In genomic region chr9:135506327-135507103, GRCh38 we compare ENCODE assay signal across 18 cellular contexts. TPM values are rescaled to one million over a fixed set of nuclear protein-coding genes. Genes with fewer than 3 reads are reported as not detected.
DNase-seq lines count a peak whose midpoint lies in the region; ATAC-seq and TF ChIP-seq lines count a peak whose summit lies in the region.
"Had no signal": no experiment of that assay in that cellular context is flagged by ENCODE, and none has a peak within 500 bp of the region (broad histone marks: within the 10 kb centered on the region; RNA-seq: fewer than 3 reads in every experiment).

No MANE protein-coding gene starts in this region.

- H3K4me3 Mint-ChIP-seq in activated naive CD4-positive, alpha-beta T cell treated with anti-CD3 and anti-CD28 coated beads, Interleukin-2, amount 10 ng/mL, durations not matched to agents 7 days and 5 days, result no peak overlapping the region
- H3K4me3 Mint-ChIP-seq: T-helper 2 cell treated with Interferon-gamma antibody and Interleukin-4, amounts not matched to agents 5 μg/mL and 100 μg/mL, for 36 hours had no signal

- H3K9me3 Mint-ChIP-seq in activated naive CD4-positive, alpha-beta T cell treated with anti-CD3 and anti-CD28 coated beads, Interleukin-2, amount 10 ng/mL, durations not matched to agents 7 days and 5 days, result peaks cover 6% of the 10 kb centered on the region
- H3K9me3 Mint-ChIP-seq in activated naive CD4-positive, alpha-beta T cell treated with anti-CD3 and anti-CD28 coated beads, Interleukin-2, amount 50 U/mL, for 72 hours, result peaks cover 17% of the 10 kb centered on the region in 2 donors

- peak; percentile 18 for DNase-seq in activated naive CD4-positive, alpha-beta T cell treated with anti-CD3 and anti-CD28 coated beads, Interleukin-2, amount 10 ng/mL, durations not matched to agents 7 days and 5 days
- DNase-seq in activated naive CD4-positive, alpha-beta T cell treated with anti-CD3 and anti-CD28 coated beads, Interleukin-2, amount 50 U/mL, for 72 hours (ENCODE audit: low spot score in 2 of 2), result no peak
- DNase-seq in foreskin melanocyte, result peak; percentile 20
- peak; percentile 26 for DNase-seq in retina
- no peak for DNase-seq in T1000 (lab: John Stamatoyannopoulos, UW)
- no peak for DNase-seq in NOMO-1 (lab: John Stamatoyannopoulos, UW; ENCODE audit: unreplicated experiment in 2 of 2)
- DNase-seq: activated CD4-positive, alpha-beta T cell treated with anti-CD3 and anti-CD28 coated beads, Interleukin-2, amount 50 U/mL, for 4 hours; dermis blood vessel endothelial cell; NCI-H345; RPMI8226; stimulated activated naive CD4-positive, alpha-beta T cell treated with Interleukin-2 at 50 U/mL for 16 hours had no signal

- H3K27ac Mint-ChIP-seq in activated naive CD4-positive, alpha-beta T cell treated with anti-CD3 and anti-CD28 coated beads, Interleukin-2, amount 10 ng/mL, durations not matched to agents 7 days and 5 days, result no peak overlapping the region
- no peak overlapping the region for H3K27ac Mint-ChIP-seq in activated naive CD4-positive, alpha-beta T cell treated with anti-CD3 and anti-CD28 coated beads, Interleukin-2, amount 50 U/mL, for 72 hours
- H3K27ac Mint-ChIP-seq: T-helper 2 cell treated with Interferon-gamma antibody and Interleukin-4, amounts not matched to agents 5 μg/mL and 100 μg/mL, for 36 hours had no signal

- CTCF ChIA-PET in activated naive CD4-positive, alpha-beta T cell treated with anti-CD3 and anti-CD28 coated beads, Interleukin-2, amount 10 ng/mL, durations not matched to agents 7 days and 5 days (lab: Charles Lee), result interaction anchor here (1.2 kb wide), 1 partner anchor 22 kb away, joined by 3 read pairs; no protein-coding TSS in a partner anchor

- H3K4me1 Mint-ChIP-seq in activated naive CD4-positive, alpha-beta T cell treated with anti-CD3 and anti-CD28 coated beads, Interleukin-2, amount 10 ng/mL, durations not matched to agents 7 days and 5 days, result peaks cover 15% of the 10 kb centered on the region

- H3K27me3 Mint-ChIP-seq in activated naive CD4-positive, alpha-beta T cell treated with anti-CD3 and anti-CD28 coated beads, Interleukin-2, amount 10 ng/mL, durations not matched to agents 7 days and 5 days, result peaks cover 9% of the 10 kb centered on the region

- no peak for ATAC-seq in activated naive CD4-positive, alpha-beta T cell treated with anti-CD3 and anti-CD28 coated beads, Interleukin-2, amount 50 U/mL, for 72 hours
- ATAC-seq in SK-N-SH treated with all-trans-retinoic acid at 6 μM for 48 hours, result peak; percentile 7; the same call in 2 of the 3 replicates
- ATAC-seq in HG02938 (IDR thresholded peaks at IDR 0.05; ENCODE audit: unreplicated experiment), result no peak

- peaks cover 14% of the 10 kb centered on the region for H3K36me3 Mint-ChIP-seq in activated naive CD4-positive, alpha-beta T cell treated with anti-CD3 and anti-CD28 coated beads, Interleukin-2, amount 10 ng/mL, durations not matched to agents 7 days and 5 days
- H3K36me3 Mint-ChIP-seq in activated naive CD4-positive, alpha-beta T cell treated with anti-CD3 and anti-CD28 coated beads, Interleukin-2, amount 50 U/mL, for 72 hours, result peaks cover 23 to 27% of the 10 kb centered on the region in 2 donors

TF ChIP-seq in SK-N-SH treated with all-trans-retinoic acid at 6 μM for 48 hours, 23 proteins besides CTCF, POLR2A, EP300 and RAD21:
- TF ChIP-seq TOX (CRISPR knock-in tag; IDR thresholded peaks at IDR 0.05; ENCODE audit: borderline replicate concordance) (no peak), RARB (CRISPR knock-in tag; IDR thresholded peaks at IDR 0.05) (no peak), ZNF565 (CRISPR knock-in tag; conservative IDR thresholded peaks at IDR 0.05; ENCODE audit: low read depth) (no peak), CREB5 (CRISPR knock-in tag; IDR thresholded peaks at IDR 0.05; ENCODE audit: low read depth) (no peak), ZNF70 (CRISPR knock-in tag; IDR thresholded peaks at IDR 0.05) (no peak), ZC3H10 (CRISPR knock-in tag; IDR thresholded peaks at IDR 0.05) (no peak), ZFP3 (CRISPR knock-in tag; IDR thresholded peaks at IDR 0.05) (no peak), TCF4 (CRISPR knock-in tag; IDR thresholded peaks at IDR 0.05; ENCODE audit: borderline replicate concordance) (no peak), PPARA (CRISPR knock-in tag; IDR thresholded peaks at IDR 0.05; ENCODE audit: borderline replicate concordance) (no peak), ESRRG (CRISPR knock-in tag; IDR thresholded peaks at IDR 0.05) (no peak), TSHZ2 (CRISPR knock-in tag; IDR thresholded peaks at IDR 0.05) (no peak), ZNF8 (CRISPR knock-in tag; IDR thresholded peaks at IDR 0.05) (no peak), BACH2 (CRISPR knock-in tag; IDR thresholded peaks at IDR 0.05; ENCODE audit: borderline replicate concordance) (no peak), PATZ1 (CRISPR knock-in tag; IDR thresholded peaks at IDR 0.05; ENCODE audit: borderline replicate concordance) (no peak), SNAI2 (CRISPR knock-in tag; IDR thresholded peaks at IDR 0.05) (no peak), ZFP30 (CRISPR knock-in tag; IDR thresholded peaks at IDR 0.05) (no peak)
TF ChIP-seq in SK-N-SH treated with all-trans-retinoic acid at 6 μM for 48 hours: peak in this region for 0.

RNA-seq across cellular contexts. Expression of gene MRPS2, which starts 6.0 kb away (rescaled TPM):
- 10 to 100 TPM; 16.4 to 53.7 TPM for total RNA-seq in activated naive CD4-positive, alpha-beta T cell treated with anti-CD3 and anti-CD28 coated beads, Interleukin-2, amount 50 U/mL, for 72 hours

RNA-seq across cellular contexts. Expression of gene LCN1, which starts 14.7 kb away (rescaled TPM):
- total RNA-seq in activated naive CD4-positive, alpha-beta T cell treated with anti-CD3 and anti-CD28 coated beads, Interleukin-2, amount 50 U/mL, for 72 hours, result not detected
- total RNA-seq: A673, astrocyte, dermis blood vessel endothelial cell, lung, vagina had no signal

RNA-seq across cellular contexts. Expression of gene PPP1R26, which starts 26.9 kb away (rescaled TPM):
- under 1 TPM; 0.14 to 0.54 TPM for total RNA-seq in activated naive CD4-positive, alpha-beta T cell treated with anti-CD3 and anti-CD28 coated beads, Interleukin-2, amount 50 U/mL, for 72 hours

RNA-seq across cellular contexts. Expression of gene OBP2A, which starts 39.4 kb away (rescaled TPM):
- total RNA-seq in activated naive CD4-positive, alpha-beta T cell treated with anti-CD3 and anti-CD28 coated beads, Interleukin-2, amount 50 U/mL, for 72 hours, result not detected
- total RNA-seq: A673, astrocyte, dermis blood vessel endothelial cell, lung, vagina had no signal

RNA-seq across cellular contexts. Expression of gene PAEP, which starts 55.0 kb away (rescaled TPM):
- total RNA-seq in activated naive CD4-positive, alpha-beta T cell treated with anti-CD3 and anti-CD28 coated beads, Interleukin-2, amount 50 U/mL, for 72 hours, result not detected
- total RNA-seq: A673, dermis blood vessel endothelial cell, vagina had no signal

Comparison
In these comparisons a context has a peak if more than half of its experiments do, and no peak if none do; other contexts are left out.
1. DNase-seq: peak in activated naive CD4-positive, alpha-beta T cell treated with anti-CD3 and anti-CD28 coated beads, Interleukin-2, amount 10 ng/mL, durations not matched to agents 7 days and 5 days (single experiment), foreskin melanocyte (single experiment) and retina (single experiment); none in activated naive CD4-positive, alpha-beta T cell treated with anti-CD3 and anti-CD28 coated beads, Interleukin-2, amount 50 U/mL, for 72 hours (0 of 2), T1000 (single experiment) and NOMO-1 (0 of 2).